ENCODE assay signal across 8 cellular contexts in the genomic region with DNA sequence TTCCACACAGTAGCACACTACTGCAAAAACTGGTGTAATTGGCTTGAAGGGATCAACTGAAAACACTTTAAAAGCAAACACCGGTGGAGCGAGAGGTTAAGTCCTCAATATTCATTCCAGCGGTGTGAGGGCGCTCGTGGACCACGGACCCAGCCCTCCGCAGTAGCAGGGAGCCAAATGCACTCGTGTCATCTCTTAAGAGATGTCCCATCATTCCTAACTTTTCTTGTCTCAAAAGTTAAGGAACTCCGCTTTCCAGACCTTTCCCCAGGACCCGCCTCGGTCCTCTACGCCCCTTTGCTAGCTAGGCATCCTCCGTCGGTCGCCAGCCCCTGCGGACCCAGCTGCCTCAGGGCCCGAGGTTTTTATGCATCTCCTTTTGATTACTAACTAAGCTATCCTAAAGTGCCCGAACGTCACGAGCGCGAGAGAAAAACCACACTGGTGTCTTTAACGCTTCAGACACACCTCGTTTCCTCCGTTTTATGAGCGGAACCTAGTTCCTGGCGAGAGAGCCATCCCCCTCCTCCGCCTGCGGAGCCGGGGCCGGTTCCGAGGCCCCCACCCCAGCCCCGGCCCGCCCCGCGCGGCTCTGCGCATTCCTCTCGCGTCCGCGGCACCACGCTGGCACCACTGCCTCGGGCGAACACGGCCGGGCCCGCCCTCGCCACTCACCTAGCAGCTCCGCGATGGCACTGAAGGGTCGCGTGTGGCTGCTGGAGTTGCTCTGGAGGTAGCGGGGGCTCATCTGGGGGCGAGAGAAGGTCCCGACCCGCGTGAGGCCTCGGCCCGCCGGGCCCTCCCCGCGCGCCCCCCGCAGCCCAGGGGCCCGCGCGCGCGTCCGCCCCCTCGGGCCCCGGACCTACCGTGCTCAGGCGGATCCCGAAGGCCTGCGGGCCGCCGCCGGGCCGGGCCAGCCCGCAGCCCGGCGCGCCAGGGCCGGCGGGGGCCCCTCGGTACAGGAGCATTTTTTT. TPM values are rescaled to one million over a fixed set of nuclear protein-coding genes. Genes with fewer than 3 reads are reported as not detected.
DNase-seq lines count a peak whose midpoint lies in the region; ATAC-seq and TF ChIP-seq lines count a peak whose summit lies in the region.

No MANE protein-coding gene starts in this region.

- peak; percentile 63 for DNase-seq in EH (ENCODE audit: low read depth)
- peak; percentile 77 for DNase-seq in GM23248
- peak; percentile 46 for DNase-seq in MM.1S
- DNase-seq in T-helper 17 cell, result peak; percentile 10 to 12 (median 10)
- DNase-seq in skeletal muscle cell (ENCODE audit: low read depth), result no peak
- DNase-seq in GM19240 (ENCODE audit: insufficient read length, low spot score), result no peak

- H3F3A ChIP-seq in GM23248 (ENCODE audit: insufficient read depth) (no peaks in the 10 kb centered on the region), MM.1S (ENCODE audit: insufficient read depth, low read length) (peaks cover 4% of the 10 kb centered on the region; the same call in 1 of the 2 replicates)

- in situ Hi-C loops in GM23248 (cut with MboI), result no loop called here

- H3K36me3 ChIP-seq in GM23248 (ENCODE audit: low read depth) (no peaks in the 10 kb centered on the region), MM.1S (replicated peaks; ENCODE audit: insufficient read depth, low read length) (no peaks in the 10 kb centered on the region), iPS-15b (ENCODE audit: control insufficient read depth, insufficient read depth, low read length) (no peaks in the 10 kb centered on the region)

- peak; percentile 56 for TF ChIP-seq CTCF in MM.1S (IDR thresholded peaks at IDR 0.05; ENCODE audit: low read length)
- TF ChIP-seq CTCF in brain (conservative IDR thresholded peaks at IDR 0.05), result peak; percentile 54 to 63

- WGBS in GM23248 (ENCODE audit: low coverage in 1 of 2, low lambda C conversion rate in 2 of 2, missing lambda C conversion rate in 2 of 2), 2 experiments, result 0 to 1% methylated on average over 9 to 31 of the region's 88 CpGs

- H3K4me2 ChIP-seq in GM23248 (ENCODE audit: unreplicated experiment) (peak overlapping the region; percentile 85), MM.1S (ENCODE audit: low read depth, low read length) (peak overlapping the region; percentile 70)

- H3K4me3 ChIP-seq in GM23248 (peak overlapping the region; percentile 88), MM.1S (ENCODE audit: low read length) (peak overlapping the region; percentile 68), iPS-15b (ENCODE audit: low read depth, low read length) (peak overlapping the region; percentile 88), skeletal muscle cell (ENCODE audit: low read depth, low read length) (peak overlapping the region; percentile 62)

- peak; percentile 70 for ATAC-seq in T-helper 17 cell

- H3K36me3 Mint-ChIP-seq in T-helper 17 cell (ENCODE audit: low read depth) (no peaks in the 10 kb centered on the region), brain (peaks cover 25% of the 10 kb centered on the region)

- H3K27ac Mint-ChIP-seq in T-helper 17 cell, result peak overlapping the region; percentile 11
- peak overlapping the region in 4 of 5 experiments; percentile 6 to 58 (median 44) for H3K27ac Mint-ChIP-seq in brain

- H3K27me3 ChIP-seq in GM23248 (replicated peaks; ENCODE audit: insufficient read depth), result no peaks in the 10 kb centered on the region
- no peaks in the 10 kb centered on the region for H3K27me3 ChIP-seq in MM.1S (replicated peaks; ENCODE audit: insufficient read depth, low read length)
- H3K27me3 ChIP-seq in iPS-15b (ENCODE audit: control insufficient read depth, insufficient read depth, low read length), result peaks cover 4% of the 10 kb centered on the region

- H3K4me1 ChIP-seq in GM23248 (ENCODE audit: insufficient read depth) (no peaks in the 10 kb centered on the region), MM.1S (ENCODE audit: low read length) (0 out of 2 replicates have a peak, but pooled peaks cover 4% of the 10 kb centered on the region), iPS-15b (ENCODE audit: control insufficient read depth, insufficient read depth, low read length) (peaks cover 2% of the 10 kb centered on the region)

- no peaks in the 10 kb centered on the region for H3K9me3 ChIP-seq in GM23248 (ENCODE audit: low read depth)
- no peaks in the 10 kb centered on the region for H3K9me3 ChIP-seq in MM.1S (replicated peaks; ENCODE audit: insufficient read depth, low read length)
- H3K9me3 ChIP-seq in T-helper 17 cell (ENCODE audit: control insufficient read depth, low read length, poor library complexity, severe bottlenecking), result no peaks in the 10 kb centered on the region
- peaks cover 4% of the 10 kb centered on the region for H3K9me3 ChIP-seq in iPS-15b (ENCODE audit: control insufficient read depth, insufficient read depth, low read length)

- no peaks in the 10 kb centered on the region for H3K27me3 Mint-ChIP-seq in T-helper 17 cell
- peaks cover 7% of the 10 kb centered on the region for H3K27me3 Mint-ChIP-seq in brain

- peak overlapping the region; percentile 89 for H3K9ac ChIP-seq in GM23248
- H3K9ac ChIP-seq in MM.1S (ENCODE audit: low read length), result peak overlapping the region; percentile 25; the same call in 1 of the 2 replicates
- H3K9ac ChIP-seq in iPS-15b (ENCODE audit: low read depth, low read length), result no peak overlapping the region

- H2AFZ ChIP-seq in GM23248 (peak overlapping the region; percentile 80), MM.1S (ENCODE audit: low read length) (peak overlapping the region; percentile 72)

- H3K27ac ChIP-seq in GM23248, result peak overlapping the region; percentile 72
- H3K27ac ChIP-seq in MM.1S (ENCODE audit: low read length), result no peak overlapping the region

- no peaks in the 10 kb centered on the region for H4K20me1 ChIP-seq in GM23248 (ENCODE audit: insufficient read depth)
- no peaks in the 10 kb centered on the region for H4K20me1 ChIP-seq in MM.1S (ENCODE audit: insufficient read depth, low read length)

- H3K4me3 Mint-ChIP-seq in T-helper 17 cell, result peak overlapping the region; percentile 91
- peak overlapping the region; percentile 85 to 93 (median 90) for H3K4me3 Mint-ChIP-seq in brain

- H3K9me2 ChIP-seq in GM23248 (ENCODE audit: insufficient read depth) (no peaks in the 10 kb centered on the region), MM.1S (replicated peaks; ENCODE audit: insufficient read depth, low read length) (no peaks in the 10 kb centered on the region)

- H3K4me1 Mint-ChIP-seq in T-helper 17 cell, result peaks cover 9% of the 10 kb centered on the region
- peaks cover 14% of the 10 kb centered on the region for H3K4me1 Mint-ChIP-seq in brain

- H3K79me2 ChIP-seq in GM23248 (ENCODE audit: insufficient read depth) (peaks cover 15% of the 10 kb centered on the region; the same call in 1 of the 2 replicates), MM.1S (ENCODE audit: low read length) (no peaks in the 10 kb centered on the region)

- H3K9me3 Mint-ChIP-seq in brain, result peaks cover 0 to 11% (median 3%) of the 10 kb centered on the region in 5 experiments

RNA-seq across cellular contexts. Expression of gene MORC4, which starts 0.7 kb away (rescaled TPM):
- total RNA-seq in GM23248 (2014; rRNA removed; shearing (Covaris generic)), result 23.7 and 24.8 TPM in 2 replicates
- polyA plus RNA-seq in GM23248 (2016; fragmentation: Nextera tagmentation; extraction: Ambion mirVana) (12.3 and 13.4 TPM in 2 replicates), brain (ENCODE audit: insufficient read depth, low read depth, low replicate concordance) (4.5 TPM)
- total RNA-seq in T-helper 17 cell, result 1 to 10 TPM; 7.6 to 8.2 TPM

Comparison
In these comparisons a context has a peak if more than half of its experiments do, and no peak if none do; other contexts are left out.
1. DNase-seq: peak in EH (single experiment), GM23248 (single experiment), MM.1S (single experiment) and T-helper 17 cell (3 of 3); none in skeletal muscle cell (single experiment) and GM19240 (single experiment).
2. Peak in every context shown above with its lines, with median percentiles within 50 percentile points of each other: H3K4me3 ChIP-seq.